ENCODE assay signal across 14 cellular contexts in genomic region chr14:99195602-99196309, GRCh38.
DNase-seq lines count a peak whose midpoint lies in the region; ATAC-seq, FAIRE-seq and TF ChIP-seq lines count a peak whose summit lies in the region.
"Had no signal": no experiment of that assay in that cellular context is flagged by ENCODE, and none has a peak within 500 bp of the region (broad histone marks: within the 10 kb centered on the region; RNA-seq: fewer than 3 reads in every experiment).

No MANE protein-coding gene starts in this region.

- peaks cover 44% of the 10 kb centered on the region for H3K36me3 Mint-ChIP-seq in activated CD8-positive, alpha-beta T cell treated with anti-CD3 and anti-CD28 coated beads for 36 hours (ENCODE audit: low read depth)

- no peaks in the 10 kb centered on the region for H3K9me3 ChIP-seq in tibial artery
- H3K9me3 ChIP-seq: ascending aorta, psoas muscle had no signal

- peak overlapping the region; percentile 16 for H3K4me3 Mint-ChIP-seq in activated CD8-positive, alpha-beta T cell treated with anti-CD3 and anti-CD28 coated beads for 36 hours

- TF ChIP-seq POLR2A in H54 (IDR thresholded peaks at IDR 0.05; ENCODE audit: low read depth, low read length): no peak

- peaks cover 92% of the 10 kb centered on the region for H3K4me1 Mint-ChIP-seq in activated CD8-positive, alpha-beta T cell treated with anti-CD3 and anti-CD28 coated beads for 36 hours (ENCODE audit: low read depth)

- H3K9me3 Mint-ChIP-seq in activated CD8-positive, alpha-beta T cell treated with anti-CD3 and anti-CD28 coated beads for 36 hours: no peaks in the 10 kb centered on the region

- H3K27me3 ChIP-seq in tibial artery: peaks cover 0 to 4% of the 10 kb centered on the region in 2 donors
- H3K27me3 ChIP-seq: ascending aorta had no signal

- no peak for ATAC-seq in activated CD8-positive, alpha-beta T cell treated with anti-CD3 and anti-CD28 coated beads for 36 hours
- ATAC-seq: K562, psoas muscle had no signal

- no peaks in the 10 kb centered on the region for H3K36me3 ChIP-seq in tibial artery
- H3K36me3 ChIP-seq: ascending aorta had no signal

- intact Hi-C loops in activated CD8-positive, alpha-beta T cell treated with anti-CD3 and anti-CD28 coated beads for 36 hours (cut with micrococcal nuclease): loop anchor here (10.0 kb wide), 1 partner anchor 1221 kb away; no protein-coding TSS in a partner anchor
- intact Hi-C loops in tibial artery (cut with DNase I; ENCODE audit: low total_unique reads): no loop called here

- peak; percentile 75 for DNase-seq in DMS 273 (lab: John Stamatoyannopoulos, UW; ENCODE audit: unreplicated experiment)
- no peak for DNase-seq in DMS 273 treated with DMSO at 0.1 percent for 48 hours (lab: John Stamatoyannopoulos, UW)
- DNase-seq in Daoy (ENCODE audit: low read depth): peak; percentile 71
- no peak for DNase-seq in activated CD8-positive, alpha-beta T cell treated with anti-CD3 and anti-CD28 coated beads for 36 hours
- DNase-seq in iris pigment epithelial cell (ENCODE audit: low read depth): peak; percentile 2
- DNase-seq in tibial artery: no peak
- DNase-seq in H54 (ENCODE audit: insufficient read length, low spot score): no peak
- no peak for DNase-seq in epidermal melanocyte (ENCODE audit: insufficient read length, low spot score)
- DNase-seq: DMS153, NCI-H526, psoas muscle had no signal

- H3K27ac ChIP-seq in tibial artery: no peak overlapping the region
- H3K27ac ChIP-seq: 22Rv1, ascending aorta, psoas muscle had no signal

- no peak for FAIRE-seq in H54 (lab: Jason Lieb, UNC)
- FAIRE-seq: K562 had no signal

- no peak for TF ChIP-seq CTCF in activated CD8-positive, alpha-beta T cell treated with anti-CD3 and anti-CD28 coated beads for 36 hours (IDR thresholded peaks at IDR 0.05)
- no peak for TF ChIP-seq CTCF in tibial artery (IDR thresholded peaks at IDR 0.05)

- CTCF ChIA-PET in activated CD8-positive, alpha-beta T cell treated with anti-CD3 and anti-CD28 coated beads for 36 hours (lab: Charles Lee): interaction anchor here (1.7 to 1.8 kb wide), 2 partner anchors 28 to 71 kb away, joined by 3 to 8 read pairs; no protein-coding TSS in a partner anchor

- peak overlapping the region; percentile 98 for H3K27ac Mint-ChIP-seq in activated CD8-positive, alpha-beta T cell treated with anti-CD3 and anti-CD28 coated beads for 36 hours

- no peaks in the 10 kb centered on the region for H3K27me3 Mint-ChIP-seq in activated CD8-positive, alpha-beta T cell treated with anti-CD3 and anti-CD28 coated beads for 36 hours

- H3K4me3 ChIP-seq in tibial artery: no peak overlapping the region
- H3K4me3 ChIP-seq: ascending aorta, K562, psoas muscle had no signal

- POLR2A ChIA-PET in activated CD8-positive, alpha-beta T cell treated with anti-CD3 and anti-CD28 coated beads for 36 hours (lab: Charles Lee): interaction anchor here (0.7 to 2.6 kb wide), 11 partner anchors 8 to 77 kb away, joined by 4 to 10 read pairs (median 5); partner anchors contain the start of gene BCL11B

- H3K4me1 ChIP-seq in tibial artery: peaks cover 0 to 22% (median 12%) of the 10 kb centered on the region in 4 donors

Comparison
In these comparisons a context has a peak if more than half of its experiments do, and no peak if none do; other contexts are left out.
1. DNase-seq: peak in DMS 273 (single experiment), Daoy (single experiment) and iris pigment epithelial cell (single experiment); none in DMS 273 treated with DMSO at 0.1 percent for 48 hours (single experiment), activated CD8-positive, alpha-beta T cell treated with anti-CD3 and anti-CD28 coated beads for 36 hours (single experiment), tibial artery (0 of 2), H54 (single experiment) and epidermal melanocyte (single experiment).